Comparison of ENCODE assay signal across 8 cellular contexts in the genomic region with DNA sequence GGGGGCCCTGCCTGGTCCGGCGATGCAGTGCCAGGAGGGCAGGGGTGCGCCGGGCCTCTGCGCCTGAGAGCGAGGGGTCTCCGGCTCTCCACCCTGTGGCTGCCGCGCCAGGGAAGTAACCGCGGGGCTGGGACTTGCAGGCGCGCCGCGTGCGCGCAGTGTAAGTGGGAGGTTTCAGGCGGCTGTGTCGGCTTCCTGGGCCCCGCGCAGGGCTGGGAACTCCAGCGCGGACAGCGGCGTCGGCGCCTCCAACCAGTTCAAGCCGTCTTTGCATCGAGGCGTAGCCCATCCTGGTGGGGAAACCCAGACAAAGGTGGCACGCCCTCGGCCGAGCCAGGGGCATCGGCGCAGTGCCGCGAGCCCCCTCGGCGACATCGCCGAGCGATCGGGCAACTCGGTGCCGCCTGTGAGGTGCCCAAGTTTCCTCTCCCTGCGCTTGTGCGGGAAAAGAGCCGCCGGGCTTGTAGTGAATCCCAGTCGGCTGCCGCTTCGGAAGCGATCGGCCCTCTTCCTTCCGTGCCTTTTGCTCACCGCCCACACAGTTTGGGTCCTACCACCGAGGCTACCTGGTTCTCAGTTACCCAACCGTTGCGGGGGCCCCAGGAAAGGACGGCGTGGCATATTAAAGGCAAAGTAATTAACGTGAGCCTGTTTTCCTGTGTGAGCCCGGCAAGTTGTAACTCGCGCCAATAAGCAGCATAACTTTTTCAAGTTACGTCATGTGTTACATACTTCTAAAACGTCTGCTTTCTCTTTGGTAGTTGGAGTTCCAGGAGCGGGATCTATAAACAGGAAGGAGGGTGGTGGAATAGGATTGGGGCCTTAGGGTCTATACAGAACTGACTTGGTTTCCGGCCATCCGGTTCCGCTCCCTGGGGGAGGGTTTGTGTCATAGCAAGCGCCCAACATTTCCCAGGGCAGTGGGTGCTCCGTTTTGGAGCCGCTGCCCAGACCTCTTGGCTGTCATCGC. TPM values are rescaled to one million over a fixed set of nuclear protein-coding genes. Genes with fewer than 3 reads are reported as not detected.
DNase-seq lines count a peak whose midpoint lies in the region; TF ChIP-seq lines count a peak whose summit lies in the region.

No MANE protein-coding gene starts in this region.

- H2AFZ ChIP-seq in GM23248, result peak overlapping the region; percentile 95

- peaks cover 24% of the 10 kb centered on the region for H3F3A ChIP-seq in GM23248 (ENCODE audit: insufficient read depth)

- DNase-seq in EH (ENCODE audit: low read depth) (peak; percentile 92), GM23248 (peak; percentile 91), LNCaP clone FGC (ENCODE audit: low read depth) (no peak), T-helper 2 cell (peak; percentile 41 to 77 (median 55)), ascending aorta (ENCODE audit: low spot score in 2 of 2) (peak; percentile 28 to 86), hepatic stellate cell (ENCODE audit: low spot score) (peak; percentile 84), retina (peak; percentile 90), T1000 (lab: John Stamatoyannopoulos, UW) (no peak)

- intact Hi-C loops in ascending aorta (cut with DNase I), result loop anchor here (1.0 to 10.0 kb wide), 5 partner anchors 17 to 243 kb away; a partner anchor contains a TSS

- H4K20me1 ChIP-seq in GM23248 (ENCODE audit: insufficient read depth), result no peaks in the 10 kb centered on the region; the same call in 1 of the 2 replicates

- H3K4me3 ChIP-seq in GM23248 (peak overlapping the region; percentile 91), LNCaP clone FGC (ENCODE audit: low read depth, low read length) (peak overlapping the region; percentile 84), ascending aorta (peak overlapping the region; percentile 90 to 100)

- peak overlapping the region; percentile 87 for H3K9ac ChIP-seq in GM23248

- H3K79me2 ChIP-seq in GM23248 (ENCODE audit: insufficient read depth), result peaks cover 57% of the 10 kb centered on the region

- H3K36me3 ChIP-seq in GM23248 (ENCODE audit: low read depth) (no peaks in the 10 kb centered on the region), ascending aorta (no peaks in the 10 kb centered on the region)

- TF ChIP-seq CTCF in LNCaP clone FGC (IDR thresholded peaks at IDR 0.05; ENCODE audit: control insufficient read depth, extremely low read depth, insufficient read depth) (0 out of 2 replicates have a peak, but pooled peaks have one; percentile 6), ascending aorta (IDR thresholded peaks at IDR 0.05) (peak in 2 of 3 experiments; percentile 30 to 38)

- H3K9me3 ChIP-seq in GM23248 (ENCODE audit: low read depth) (no peaks in the 10 kb centered on the region), ascending aorta (no peaks in the 10 kb centered on the region)

- H3K4me1 ChIP-seq in GM23248 (ENCODE audit: insufficient read depth), result peaks cover 16% of the 10 kb centered on the region
- H3K4me1 ChIP-seq in ascending aorta, result peaks cover 2 to 14% of the 10 kb centered on the region in 2 donors

- no peaks in the 10 kb centered on the region for H3K27me3 ChIP-seq in GM23248 (replicated peaks; ENCODE audit: insufficient read depth)
- no peaks in the 10 kb centered on the region for H3K27me3 ChIP-seq in ascending aorta

- 1 to 2% methylated on average over 67 to 71 of the region's 75 CpGs for whole genome bisulfite sequencing in GM23248 (ENCODE audit: low coverage in 1 of 2, low lambda C conversion rate in 2 of 2, missing lambda C conversion rate in 2 of 2), 2 experiments

- no peaks in the 10 kb centered on the region for H3K9me2 ChIP-seq in GM23248 (ENCODE audit: insufficient read depth)

- in situ Hi-C loops in GM23248 (cut with MboI), result loop anchor here (10.0 kb wide), 1 partner anchor 161 kb away; no protein-coding TSS in a partner anchor

- peak overlapping the region; percentile 98 for H3K4me2 ChIP-seq in GM23248 (ENCODE audit: unreplicated experiment)

- H3K27ac ChIP-seq in GM23248 (peak overlapping the region; percentile 78), ascending aorta (peak overlapping the region; percentile 95 to 96)

RNA-seq across cellular contexts. Expression of a gene that starts 1.2 kb away (rescaled TPM):
- 3.4 and 5.0 TPM in 2 replicates for total RNA-seq in GM23248 (2014; rRNA removed; shearing (Covaris generic))
- polyA plus RNA-seq in GM23248 (2016; fragmentation: Nextera tagmentation; extraction: Ambion mirVana), result 4.3 and 4.7 TPM in 2 replicates
- 45.4 TPM for total RNA-seq in ascending aorta

Comparison
In these comparisons a context has a peak if more than half of its experiments do, and no peak if none do; other contexts are left out.
1. DNase-seq: peak in EH (single experiment), GM23248 (single experiment), T-helper 2 cell (5 of 5), ascending aorta (2 of 2), hepatic stellate cell (single experiment) and retina (single experiment); none in LNCaP clone FGC (single experiment) and T1000 (single experiment).
2. Peak in every context shown above with its lines, with median percentiles within 50 percentile points of each other: H3K4me3 ChIP-seq.